ENCODE assay signal across 1 cellular context in the genomic region with DNA sequence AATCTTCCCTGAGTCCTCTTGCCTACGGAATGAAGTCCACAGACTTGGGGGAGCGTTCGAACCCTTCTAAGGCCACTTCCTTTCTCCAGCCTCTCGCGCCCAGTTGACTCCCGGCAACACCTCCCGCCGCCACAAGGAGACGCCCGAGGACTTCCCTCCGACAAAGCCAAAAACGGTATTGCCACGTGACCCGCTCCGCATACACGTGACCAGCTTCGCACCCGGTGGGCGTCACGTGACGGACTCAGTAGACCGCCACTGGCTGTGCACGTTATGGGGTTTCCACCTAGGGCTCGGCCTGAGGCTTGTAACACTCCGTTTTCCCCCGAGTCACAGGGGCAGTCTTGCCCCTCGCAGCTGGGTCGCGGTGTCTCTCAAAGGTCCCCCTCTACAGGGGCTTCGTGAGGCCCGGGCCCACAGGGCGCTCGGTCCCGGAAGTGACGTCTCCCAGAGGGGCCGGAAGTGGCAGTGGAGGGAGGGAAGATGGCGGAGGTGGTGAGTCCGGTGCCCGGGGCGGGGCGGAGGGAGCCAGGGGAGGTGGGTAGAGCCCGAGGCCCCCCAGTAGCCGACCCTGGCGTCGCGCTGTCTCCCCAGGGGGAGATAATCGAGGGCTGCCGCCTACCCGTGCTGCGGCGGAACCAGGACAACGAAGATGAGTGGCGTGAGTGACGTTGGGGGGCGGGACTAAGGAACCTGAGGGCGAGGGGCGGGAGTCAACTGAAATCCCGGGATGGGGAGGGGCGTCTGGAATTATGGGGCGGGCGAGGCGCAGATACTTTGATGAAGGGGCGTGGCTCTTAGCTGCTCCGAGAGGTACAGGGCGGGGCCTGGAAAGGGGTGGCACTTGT.
TF ChIP-seq lines count a peak whose summit lies in the region.

TSS of gene KAT5 (plus strand) at position 468 of the 848 bp plus-strand sequence. CDS start at position 484, 16 bp downstream.

TF ChIP-seq in HepG2, 621 proteins besides CTCF, POLR2A, EP300 and RAD21 (continued from another document and continues in another):
- TF ChIP-seq ZNF318 (CRISPR knock-in tag; IDR thresholded peaks at IDR 0.05) (no peak), ZMYM3 (CRISPR knock-in tag; IDR thresholded peaks at IDR 0.05) (0 out of 2 replicates have a peak, but pooled peaks have one; percentile 56), JUND (CRISPR knock-in tag; IDR thresholded peaks at IDR 0.05) (peak; percentile 52), ZGPAT (CRISPR knock-in tag; IDR thresholded peaks at IDR 0.05) (peak; percentile 96), GPBP1L1 (CRISPR knock-in tag; IDR thresholded peaks at IDR 0.05) (no peak), HNF1B (CRISPR knock-in tag; IDR thresholded peaks at IDR 0.05) (peak; percentile 93), GTF3A (CRISPR knock-in tag; conservative IDR thresholded peaks at IDR 0.05) (0 out of 2 replicates have a peak, but pooled peaks have one; percentile 12), MATR3 (CRISPR knock-in tag; IDR thresholded peaks at IDR 0.05) (no peak), NFE2L1 (CRISPR knock-in tag; IDR thresholded peaks at IDR 0.05; ENCODE audit: borderline replicate concordance) (no peak; the same call in 1 of the 2 replicates), TGIF2 (CRISPR knock-in tag; IDR thresholded peaks at IDR 0.05) (peak; percentile 91), ZBTB21 (CRISPR knock-in tag; IDR thresholded peaks at IDR 0.05) (no peak; the same call in 1 of the 2 replicates), SRSF1 (optimal IDR thresholded peaks at IDR 0.05; ENCODE audit: low read depth, low read length) (peak; percentile 93), ZNF33B (CRISPR knock-in tag; IDR thresholded peaks at IDR 0.05) (peak; percentile 95), ZNF660 (CRISPR knock-in tag; IDR thresholded peaks at IDR 0.05; ENCODE audit: borderline replicate concordance, low read depth) (peak; percentile 92; the same call in 1 of the 2 replicates), ATF6 (CRISPR knock-in tag; conservative IDR thresholded peaks at IDR 0.05) (no peak), MIXL1 (CRISPR knock-in tag; IDR thresholded peaks at IDR 0.05) (peak; percentile 61), SP4 (CRISPR knock-in tag; IDR thresholded peaks at IDR 0.05) (peak; percentile 87), FOXK1 (CRISPR knock-in tag; IDR thresholded peaks at IDR 0.05; ENCODE audit: borderline replicate concordance, low read depth) (peak; percentile 75; the same call in 1 of the 2 replicates), POLR2AphosphoS2 (IDR thresholded peaks at IDR 0.05; ENCODE audit: low read depth, low read length) (no peak), ELF4 (CRISPR knock-in tag; IDR thresholded peaks at IDR 0.05; ENCODE audit: borderline replicate concordance) (peak; percentile 76; the same call in 1 of the 2 replicates), IRF9 (CRISPR knock-in tag; IDR thresholded peaks at IDR 0.05; ENCODE audit: borderline replicate concordance) (peak; percentile 97), JDP2 (CRISPR knock-in tag; IDR thresholded peaks at IDR 0.05; ENCODE audit: borderline replicate concordance) (no peak)
- TF ChIP-seq, protein P1, sequence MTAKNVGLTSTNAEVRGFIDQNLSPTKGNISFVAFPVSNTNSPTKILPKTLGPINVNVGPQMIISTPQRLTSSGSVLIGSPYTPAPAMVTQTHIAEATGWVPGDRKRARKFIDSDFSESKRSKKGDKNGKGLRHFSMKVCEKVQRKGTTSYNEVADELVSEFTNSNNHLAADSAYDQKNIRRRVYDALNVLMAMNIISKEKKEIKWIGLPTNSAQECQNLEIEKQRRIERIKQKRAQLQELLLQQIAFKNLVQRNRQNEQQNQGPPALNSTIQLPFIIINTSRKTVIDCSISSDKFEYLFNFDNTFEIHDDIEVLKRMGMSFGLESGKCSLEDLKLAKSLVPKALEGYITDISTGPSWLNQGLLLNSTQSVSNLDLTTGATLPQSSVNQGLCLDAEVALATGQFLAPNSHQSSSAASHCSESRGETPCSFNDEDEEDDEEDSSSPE (CRISPR knock-in tag; IDR thresholded peaks at IDR 0.05) = peak; percentile 94
- TF ChIP-seq, protein P2, sequence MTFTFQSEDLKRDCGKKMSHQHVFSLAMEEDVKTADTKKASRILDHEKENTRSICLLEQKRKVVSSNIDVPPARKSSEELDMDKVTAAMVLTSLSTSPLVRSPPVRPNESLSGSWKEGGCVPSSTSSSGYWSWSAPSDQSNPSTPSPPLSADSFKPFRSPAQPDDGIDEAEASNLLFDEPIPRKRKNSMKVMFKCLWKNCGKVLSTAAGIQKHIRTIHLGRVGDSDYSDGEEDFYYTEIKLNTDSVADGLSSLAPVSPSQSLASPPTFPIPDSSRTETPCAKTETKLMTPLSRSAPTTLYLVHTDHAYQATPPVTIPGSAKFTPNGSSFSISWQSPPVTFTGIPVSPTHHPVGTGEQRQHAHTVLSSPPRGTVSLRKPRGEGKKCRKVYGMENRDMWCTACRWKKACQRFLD (CRISPR knock-in tag; IDR thresholded peaks at IDR 0.05; ENCODE audit: borderline replicate concordance) = peak; percentile 91
- TF ChIP-seq, protein P3, sequence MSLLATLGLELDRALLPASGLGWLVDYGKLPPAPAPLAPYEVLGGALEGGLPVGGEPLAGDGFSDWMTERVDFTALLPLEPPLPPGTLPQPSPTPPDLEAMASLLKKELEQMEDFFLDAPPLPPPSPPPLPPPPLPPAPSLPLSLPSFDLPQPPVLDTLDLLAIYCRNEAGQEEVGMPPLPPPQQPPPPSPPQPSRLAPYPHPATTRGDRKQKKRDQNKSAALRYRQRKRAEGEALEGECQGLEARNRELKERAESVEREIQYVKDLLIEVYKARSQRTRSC (CRISPR knock-in tag; IDR thresholded peaks at IDR 0.05; ENCODE audit: low read depth) = peak; percentile 19; the same call in 1 of the 2 replicates
- TF ChIP-seq, protein P4, sequence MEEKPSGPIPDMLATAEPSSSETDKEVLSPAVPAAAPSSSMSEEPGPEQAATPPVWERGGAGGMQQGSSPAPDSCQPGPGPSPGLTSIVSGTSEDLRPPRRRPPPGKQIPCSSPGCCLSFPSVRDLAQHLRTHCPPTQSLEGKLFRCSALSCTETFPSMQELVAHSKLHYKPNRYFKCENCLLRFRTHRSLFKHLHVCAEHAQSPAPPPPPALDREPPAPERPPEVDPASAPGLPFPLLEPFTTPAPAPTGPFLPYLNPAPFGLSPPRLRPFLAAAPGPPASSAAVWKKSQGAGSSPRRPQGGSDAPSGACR (CRISPR knock-in tag; IDR thresholded peaks at IDR 0.05) = no peak
